11 cellular contexts compared by ENCODE assay signal in genomic region chr2:106566050-106566449, GRCh38.
DNase-seq lines count a peak whose midpoint lies in the region; ATAC-seq, FAIRE-seq and TF ChIP-seq lines count a peak whose summit lies in the region.
"Had no signal": no experiment of that assay in that cellular context is flagged by ENCODE, and none has a peak within 500 bp of the region (broad histone marks: within the 10 kb centered on the region; RNA-seq: fewer than 3 reads in every experiment).

No MANE protein-coding gene starts in this region.

- H3K36me3 Mint-ChIP-seq in activated naive CD4-positive, alpha-beta T cell treated with anti-CD3 and anti-CD28 coated beads, Interleukin-2, amount 50 U/mL, for 72 hours: peaks cover 0 to 7% of the 10 kb centered on the region in 2 donors
- no peaks in the 10 kb centered on the region for H3K36me3 Mint-ChIP-seq in mesothelial cell of epicardium
- H3K36me3 Mint-ChIP-seq: CD8-positive, alpha-beta T cell had no signal

- DNase-seq in activated naive CD4-positive, alpha-beta T cell treated with anti-CD3 and anti-CD28 coated beads, Interleukin-2, amount 50 U/mL, for 16 hours: peak; percentile 53
- no peak for DNase-seq in activated naive CD4-positive, alpha-beta T cell treated with Interleukin-2 at 50 U/mL for 16 hours
- DNase-seq in activated naive CD4-positive, alpha-beta T cell treated with anti-CD3 and anti-CD28 coated beads, Interleukin-2, amount 50 U/mL, for 72 hours (ENCODE audit: low spot score in 2 of 2): peak in 1 of 2 donors; percentile 42
- no peak for DNase-seq in mesothelial cell of epicardium (ENCODE audit: low spot score in 2 of 2, unreplicated experiment in 2 of 2)
- peak; percentile 73 for DNase-seq in urothelium cell line (ENCODE audit: low spot score)
- DNase-seq in NCI-H446 treated with DMSO at 0.1 percent for 48 hours (lab: John Stamatoyannopoulos, UW): no peak
- DNase-seq in NCI-H2081 (lab: John Stamatoyannopoulos, UW): no peak
- DNase-seq in effector CD8-positive, alpha-beta T cell (lab: John Stamatoyannopoulos, UW): no peak
- DNase-seq: CD8-positive, alpha-beta T cell; T-helper 2 cell had no signal

- H3K4me1 Mint-ChIP-seq in mesothelial cell of epicardium: peaks cover 41% of the 10 kb centered on the region

- peak; percentile 93 to 99 for ATAC-seq in activated naive CD4-positive, alpha-beta T cell treated with anti-CD3 and anti-CD28 coated beads, Interleukin-2, amount 50 U/mL, for 72 hours
- ATAC-seq: CD8-positive, alpha-beta T cell had no signal

- H3K27me3 Mint-ChIP-seq in mesothelial cell of epicardium (ENCODE audit: low read depth): peaks cover under 1% of the 10 kb centered on the region

- H3K4me3 Mint-ChIP-seq in mesothelial cell of epicardium: no peak overlapping the region
- H3K4me3 Mint-ChIP-seq: CD8-positive, alpha-beta T cell had no signal

- FAIRE-seq in urothelium cell line (lab: Jason Lieb, UNC): no peak
- FAIRE-seq: GM18507 had no signal

- peaks cover 0 to 9% of the 10 kb centered on the region in 2 donors for H3K9me3 Mint-ChIP-seq in activated naive CD4-positive, alpha-beta T cell treated with anti-CD3 and anti-CD28 coated beads, Interleukin-2, amount 50 U/mL, for 72 hours
- H3K9me3 Mint-ChIP-seq in mesothelial cell of epicardium: no peaks in the 10 kb centered on the region
- H3K9me3 Mint-ChIP-seq: CD8-positive, alpha-beta T cell had no signal

- no peak for TF ChIP-seq CTCF in mesothelial cell of epicardium (IDR thresholded peaks at IDR 0.05; ENCODE audit: unreplicated experiment)

- peak overlapping the region in 1 of 2 donors; percentile 83 for H3K27ac Mint-ChIP-seq in activated naive CD4-positive, alpha-beta T cell treated with anti-CD3 and anti-CD28 coated beads, Interleukin-2, amount 50 U/mL, for 72 hours
- H3K27ac Mint-ChIP-seq in mesothelial cell of epicardium: peak overlapping the region; percentile 25
- H3K27ac Mint-ChIP-seq: CD8-positive, alpha-beta T cell had no signal

Comparison
In these comparisons a context has a peak if more than half of its experiments do, and no peak if none do; other contexts are left out.
1. DNase-seq: peak in activated naive CD4-positive, alpha-beta T cell treated with anti-CD3 and anti-CD28 coated beads, Interleukin-2, amount 50 U/mL, for 16 hours (single experiment) and urothelium cell line (single experiment); none in activated naive CD4-positive, alpha-beta T cell treated with Interleukin-2 at 50 U/mL for 16 hours (single experiment), mesothelial cell of epicardium (0 of 2), NCI-H446 treated with DMSO at 0.1 percent for 48 hours (single experiment), NCI-H2081 (0 of 2) and effector CD8-positive, alpha-beta T cell (single experiment).